1 cellular context compared by ENCODE assay signal in genomic region chr15:64566629-64567427, GRCh38.
TF ChIP-seq lines count a peak whose summit lies in the region.

No MANE protein-coding gene starts in this region.

TF ChIP-seq in K562, 482 proteins besides CTCF, POLR2A, EP300 and RAD21 (continued from another document and continues in another):
- no peak for TF ChIP-seq CREB3 (tag; conservative IDR thresholded peaks at IDR 0.05; ENCODE audit: low read depth)
- TF ChIP-seq ZNF280A (IDR thresholded peaks at IDR 0.05; ENCODE audit: low read depth, partially characterized antibody) = no peak
- no peak for TF ChIP-seq TFAP4 (CRISPR knock-in tag; IDR thresholded peaks at IDR 0.05; ENCODE audit: borderline replicate concordance)
- TF ChIP-seq RBM25 (IDR thresholded peaks at IDR 0.05; ENCODE audit: low read depth, low read length, severe bottlenecking) = no peak
- no peak for TF ChIP-seq GTF2E2 (tag; IDR thresholded peaks at IDR 0.05)
- no peak for TF ChIP-seq ZNF146 (CRISPR knock-in tag; IDR thresholded peaks at IDR 0.05; ENCODE audit: unreplicated experiment)
- no peak for TF ChIP-seq LCOR (CRISPR knock-in tag; IDR thresholded peaks at IDR 0.05)
- TF ChIP-seq NONO (IDR thresholded peaks at IDR 0.05; ENCODE audit: low read depth in 2 of 2, low read length in 1 of 2) = no peak
- no peak for TF ChIP-seq MYNN (IDR thresholded peaks at IDR 0.05)
- TF ChIP-seq MYNN (CRISPR knock-in tag; IDR thresholded peaks at IDR 0.05) = no peak
- no peak for TF ChIP-seq ZNF512 (tag; IDR thresholded peaks at IDR 0.05)
- no peak for TF ChIP-seq RNF219 (CRISPR knock-in tag; IDR thresholded peaks at IDR 0.05)
- no peak for TF ChIP-seq ZFPM2 (CRISPR knock-in tag; IDR thresholded peaks at IDR 0.05)
- peak in 1 of 2 experiments; percentile 58; a peak in 1 of 4 replicates for TF ChIP-seq RCOR1 (IDR thresholded peaks at IDR 0.05; ENCODE audit: borderline replicate concordance in 1 of 2, low read depth in 2 of 2, low read length in 2 of 2)
- TF ChIP-seq SRSF7 (optimal IDR thresholded peaks at IDR 0.05; ENCODE audit: low read depth, low read length) = no peak
- no peak for TF ChIP-seq ZBTB1 (CRISPR knock-in tag; IDR thresholded peaks at IDR 0.05; ENCODE audit: borderline replicate concordance, low read depth)
- TF ChIP-seq ZNF57 (CRISPR knock-in tag; IDR thresholded peaks at IDR 0.05) = no peak
- no peak for TF ChIP-seq MTA3 (IDR thresholded peaks at IDR 0.05; ENCODE audit: borderline replicate concordance)
- no peak for TF ChIP-seq SMARCA5 (IDR thresholded peaks at IDR 0.05)
- no peak for TF ChIP-seq ZNF785 (CRISPR knock-in tag; IDR thresholded peaks at IDR 0.05)
- TF ChIP-seq THRAP3 (IDR thresholded peaks at IDR 0.05; ENCODE audit: borderline replicate concordance) = no peak
- TF ChIP-seq ZNF140 (CRISPR knock-in tag; IDR thresholded peaks at IDR 0.05) = no peak
- TF ChIP-seq CEBPB (tag; IDR thresholded peaks at IDR 0.05) = peak; percentile 41; the same call in 1 of the 2 replicates
- no peak for TF ChIP-seq PHB2 (IDR thresholded peaks at IDR 0.05; ENCODE audit: low read depth)
- TF ChIP-seq E2F6 (IDR thresholded peaks at IDR 0.05; ENCODE audit: borderline replicate concordance in 1 of 2, extremely low read depth in 1 of 2, insufficient read depth in 1 of 2, insufficient read length in 1 of 2, low read depth in 1 of 2, low read length in 1 of 2, poor library complexity in 1 of 2, severe bottlenecking in 1 of 2) = no peak
- no peak for TF ChIP-seq ARID3B (CRISPR knock-in tag; IDR thresholded peaks at IDR 0.05; ENCODE audit: borderline replicate concordance)
- TF ChIP-seq ELK1 (CRISPR knock-in tag; IDR thresholded peaks at IDR 0.05) = no peak
- TF ChIP-seq GMEB1 (CRISPR knock-in tag; IDR thresholded peaks at IDR 0.05) = no peak
- no peak for TF ChIP-seq CAMTA2 (CRISPR knock-in tag; conservative IDR thresholded peaks at IDR 0.05)
- TF ChIP-seq SP2 (IDR thresholded peaks at IDR 0.05; ENCODE audit: extremely low read depth, low read depth, low read length, poor library complexity, severe bottlenecking) = no peak
- no peak for TF ChIP-seq CC2D1A (IDR thresholded peaks at IDR 0.05)
- TF ChIP-seq NCOA1 (IDR thresholded peaks at IDR 0.05; ENCODE audit: low read depth) = peak; percentile 16; the same call in 1 of the 2 replicates
- TF ChIP-seq CHD4 (IDR thresholded peaks at IDR 0.05; ENCODE audit: insufficient read depth, insufficient replicate concordance, low read depth, low read length, poor library complexity, severe bottlenecking) = no peak
- no peak for TF ChIP-seq ARHGAP35 (IDR thresholded peaks at IDR 0.05; ENCODE audit: partially characterized antibody)
- TF ChIP-seq KLF6 (CRISPR knock-in tag; IDR thresholded peaks at IDR 0.05; ENCODE audit: borderline replicate concordance) = no peak
- no peak for TF ChIP-seq ZNF609 (CRISPR knock-in tag; IDR thresholded peaks at IDR 0.05; ENCODE audit: borderline replicate concordance)
- peak; percentile 57; the same call in 1 of the 2 replicates for TF ChIP-seq ESRRA (IDR thresholded peaks at IDR 0.05; ENCODE audit: borderline replicate concordance, low read depth)
- no peak for TF ChIP-seq PRMT5 (CRISPR knock-in tag; IDR thresholded peaks at IDR 0.05)
- no peak for TF ChIP-seq RBM14 (IDR thresholded peaks at IDR 0.05; ENCODE audit: borderline replicate concordance, insufficient read depth, low read depth, low read length)
- TF ChIP-seq ZNF263 (CRISPR knock-in tag; IDR thresholded peaks at IDR 0.05; ENCODE audit: borderline replicate concordance) = no peak
- TF ChIP-seq MBD2 (IDR thresholded peaks at IDR 0.05; ENCODE audit: borderline replicate concordance, low read depth) = no peak
- TF ChIP-seq ATF3 (IDR thresholded peaks at IDR 0.05) = peak; percentile 47; the same call in 1 of the 2 replicates
- TF ChIP-seq ATF3 (CRISPR knock-in tag; conservative IDR thresholded peaks at IDR 0.05) = no peak
- peak; percentile 64 for TF ChIP-seq LEF1 (IDR thresholded peaks at IDR 0.05)
- TF ChIP-seq ZFP36 (IDR thresholded peaks at IDR 0.05; ENCODE audit: low read depth, low read length, partially characterized antibody) = no peak
- no peak for TF ChIP-seq MEF2D (tag; conservative IDR thresholded peaks at IDR 0.05; ENCODE audit: low read depth)
- no peak for TF ChIP-seq CHD1 (IDR thresholded peaks at IDR 0.05; ENCODE audit: low read length)
- no peak for TF ChIP-seq FOXJ2 (tag; IDR thresholded peaks at IDR 0.05)
